In the genomic region with DNA sequence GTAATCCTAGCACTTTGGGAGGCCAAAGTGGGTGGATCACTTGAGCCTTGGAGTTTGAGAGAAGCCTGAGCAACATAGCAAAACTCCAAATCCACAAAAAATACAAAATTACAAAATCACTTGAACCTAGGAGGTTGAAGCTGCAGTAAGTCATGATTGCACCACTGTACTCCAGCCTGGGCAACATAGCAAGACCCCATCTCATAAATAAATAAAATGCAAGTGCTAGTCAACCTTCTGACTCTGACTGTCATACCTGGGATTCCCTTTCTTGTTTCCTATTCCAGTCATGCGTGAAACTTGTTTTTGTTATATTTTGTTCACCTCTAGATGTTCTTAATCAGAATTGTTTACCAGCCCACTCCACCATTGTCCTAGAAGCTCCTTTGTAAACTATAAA, we compare ENCODE assay signal across 32 cellular contexts. TPM values are rescaled to one million over a fixed set of nuclear protein-coding genes. Genes with fewer than 3 reads are reported as not detected.
"Had no signal": no experiment of that assay in that cellular context is flagged by ENCODE, and none has a peak within 500 bp of the region (broad histone marks: within the 10 kb centered on the region; RNA-seq: fewer than 3 reads in every experiment).

No MANE protein-coding gene starts in this region.

- ATAC-seq: left colon; left lung; lower lobe of right lung; naive thymus-derived CD8-positive, alpha-beta T cell; pancreas; right cardiac atrium; stimulated activated effector memory CD8-positive, alpha-beta T cell treated with anti-CD3 and anti-CD28 coated beads, Interleukin-12 subunit alpha, Interleukin-12 subunit beta, amount 100 ng/mL, for 72 hours had no signal

- DNase-seq: immature natural killer cell; kidney; left colon; left lung; lower lobe of right lung; mammary epithelial cell; mesenchymal stem cell; naive thymus-derived CD8-positive, alpha-beta T cell; pancreas; retina; right cardiac atrium; sigmoid colon; small intestine; spleen; stimulated activated CD4-positive, alpha-beta T cell treated with anti-CD3 and anti-CD28 coated beads, Interleukin-4, amount 100 ng/mL, for 24 hours; stimulated activated naive CD4-positive, alpha-beta T cell; testis; thyroid gland; transverse colon; upper lobe of left lung had no signal

- H3K36me3 Mint-ChIP-seq: immature natural killer cell; naive thymus-derived CD8-positive, alpha-beta T cell; stimulated activated effector memory CD8-positive, alpha-beta T cell treated with anti-CD3 and anti-CD28 coated beads, Interleukin-12 subunit alpha, Interleukin-12 subunit beta, amount 100 ng/mL, for 72 hours had no signal

- H3K4me1 Mint-ChIP-seq: immature natural killer cell; nephron; stimulated activated effector memory CD8-positive, alpha-beta T cell treated with anti-CD3 and anti-CD28 coated beads, Interleukin-12 subunit alpha, Interleukin-12 subunit beta, amount 100 ng/mL, for 72 hours had no signal

- H3K36me3 ChIP-seq: left lung, lower lobe of right lung, neutrophil, pancreas, prostate gland, sigmoid colon, spleen, thyroid gland, transverse colon, upper lobe of left lung, vagina had no signal

- H3K27ac ChIP-seq: left lung, lower lobe of right lung, neutrophil, pancreas, prostate gland, sigmoid colon, spleen, testis, thyroid gland, transverse colon, upper lobe of left lung, vagina had no signal

- H3K9me3 ChIP-seq: left lung, lower lobe of right lung, neutrophil, pancreas, prostate gland, sigmoid colon, spleen, testis, thyroid gland, transverse colon, upper lobe of left lung, vagina had no signal

- H3K9me3 Mint-ChIP-seq: immature natural killer cell; naive thymus-derived CD8-positive, alpha-beta T cell; nephron; neural crest cell; stimulated activated effector memory CD8-positive, alpha-beta T cell treated with anti-CD3 and anti-CD28 coated beads, Interleukin-12 subunit alpha, Interleukin-12 subunit beta, amount 100 ng/mL, for 72 hours; stimulated activated naive CD8-positive, alpha-beta T cell treated with anti-CD3 and anti-CD28 coated beads, Interleukin-15, Interleukin-2, amounts not matched to agents 100 ng/mL and 50 ng/mL, for 24 hours had no signal

- H3K27me3 ChIP-seq: pancreas, sigmoid colon, testis, thyroid gland, upper lobe of left lung, vagina had no signal

- H3K4me3 ChIP-seq: left lung, lower lobe of right lung, pancreas, prostate gland, sigmoid colon, spleen, testis, thyroid gland, transverse colon, upper lobe of left lung, vagina had no signal

- H3K4me1 ChIP-seq: left lung, lower lobe of right lung, pancreas, prostate gland, sigmoid colon, spleen, testis, thyroid gland, transverse colon, upper lobe of left lung, vagina had no signal

- H3K4me3 Mint-ChIP-seq: immature natural killer cell; naive thymus-derived CD8-positive, alpha-beta T cell; nephron; neural crest cell; stimulated activated effector memory CD8-positive, alpha-beta T cell treated with anti-CD3 and anti-CD28 coated beads, Interleukin-12 subunit alpha, Interleukin-12 subunit beta, amount 100 ng/mL, for 72 hours; stimulated activated naive CD8-positive, alpha-beta T cell treated with anti-CD3 and anti-CD28 coated beads, Interleukin-15, Interleukin-2, amounts not matched to agents 100 ng/mL and 50 ng/mL, for 24 hours had no signal

- H3K27ac Mint-ChIP-seq: immature natural killer cell; naive thymus-derived CD8-positive, alpha-beta T cell; nephron; stimulated activated effector memory CD8-positive, alpha-beta T cell treated with anti-CD3 and anti-CD28 coated beads, Interleukin-12 subunit alpha, Interleukin-12 subunit beta, amount 100 ng/mL, for 72 hours; stimulated activated naive CD8-positive, alpha-beta T cell treated with anti-CD3 and anti-CD28 coated beads, Interleukin-15, Interleukin-2, amounts not matched to agents 100 ng/mL and 50 ng/mL, for 24 hours had no signal

RNA-seq across cellular contexts. Expression of gene VSX2, which starts 32.1 kb away (rescaled TPM):
- total RNA-seq: kidney; left colon; left lung; liver; lower lobe of right lung; mammary epithelial cell; mucosa of gallbladder; naive thymus-derived CD8-positive, alpha-beta T cell; occipital lobe; pancreas; prostate gland; right cardiac atrium; sigmoid colon; spleen; subcutaneous adipose tissue; thyroid gland; transverse colon; urinary bladder; vagina had no signal
- polyA plus RNA-seq: immature natural killer cell; liver; mammary epithelial cell; naive thymus-derived CD8-positive, alpha-beta T cell; pancreas; right cardiac atrium; small intestine; spleen; urinary bladder had no signal
